Comparison of ENCODE assay signal across 21 cellular contexts in genomic region chr1:214303538-214303937, GRCh38. TPM values are rescaled to one million over a fixed set of nuclear protein-coding genes. Genes with fewer than 3 reads are reported as not detected.
DNase-seq lines count a peak whose midpoint lies in the region; ATAC-seq and TF ChIP-seq lines count a peak whose summit lies in the region.
"Had no signal": no experiment of that assay in that cellular context is flagged by ENCODE, and none has a peak within 500 bp of the region (broad histone marks: within the 10 kb centered on the region; RNA-seq: fewer than 3 reads in every experiment).

No MANE protein-coding gene starts in this region.

- peaks cover 5% of the 10 kb centered on the region for H3K9me3 Mint-ChIP-seq in WTC11
- H3K9me3 Mint-ChIP-seq: central memory CD8-positive, alpha-beta T cell; stimulated activated effector memory CD8-positive, alpha-beta T cell treated with anti-CD3 and anti-CD28 coated beads, Interleukin-12 subunit alpha, Interleukin-12 subunit beta, amount 100 ng/mL, for 72 hours had no signal

- TF ChIP-seq POLR2A in sigmoid colon (IDR thresholded peaks at IDR 0.05) = no peak

- peak; percentile 63 for DNase-seq in GM23248
- peak in 36 of 61 donors; percentile 5 to 78 (median 33) for DNase-seq in caudate nucleus (lab: John Stamatoyannopoulos, UW)
- DNase-seq in right atrium auricular region (ENCODE audit: low spot score) = peak; percentile 51
- DNase-seq in sigmoid colon = no peak
- no peak for DNase-seq in NCI-H524 (lab: John Stamatoyannopoulos, UW)
- no peak for DNase-seq in activated CD4-positive, alpha-beta T cell treated with anti-CD3 and anti-CD28 coated beads for 4 hours
- DNase-seq in NCI-H526 treated with DMSO at 0.1 percent for 48 hours (lab: John Stamatoyannopoulos, UW) = no peak
- no peak for DNase-seq in WTC11 (ENCODE audit: low spot score)
- DNase-seq: activated CD8-positive, alpha-beta memory T cell treated with anti-CD3 and anti-CD28 coated beads, Interleukin-2, amount 50 U/mL, for 48 hours; activated effector memory CD4-positive, alpha-beta T cell treated with anti-CD3 and anti-CD28 coated beads, Interleukin-2, amount 50 U/mL, for 16 hours; Calu3; effector CD8-positive, alpha-beta T cell; NCI-H1092 treated with DMSO at 0.1 percent for 48 hours; NCI-H2107; NCI-H524 treated with DMSO at 0.1 percent for 48 hours; SHP77; T-helper 1 cell had no signal

- TF ChIP-seq EP300 in sigmoid colon (IDR thresholded peaks at IDR 0.05) = no peak

- peaks cover 8% of the 10 kb centered on the region; the same call in 1 of the 2 replicates for H3K79me2 ChIP-seq in GM23248 (ENCODE audit: insufficient read depth)

- peak overlapping the region; percentile 3 for H3K4me2 ChIP-seq in GM23248 (ENCODE audit: unreplicated experiment)

- no peaks in the 10 kb centered on the region for H3F3A ChIP-seq in GM23248 (ENCODE audit: insufficient read depth)

- no peak overlapping the region for H2AFZ ChIP-seq in GM23248

- 0 out of 2 replicates have a peak overlapping the region, but pooled peaks have one; percentile 1 for H3K9ac ChIP-seq in GM23248

- intact Hi-C loops in sigmoid colon (cut with DNase I) = no loop called here

- H3K27me3 ChIP-seq in GM23248 (replicated peaks; ENCODE audit: insufficient read depth) = no peaks in the 10 kb centered on the region
- no peaks in the 10 kb centered on the region for H3K27me3 ChIP-seq in right atrium auricular region
- no peaks in the 10 kb centered on the region for H3K27me3 ChIP-seq in sigmoid colon
- H3K27me3 ChIP-seq: tibial nerve had no signal

- no peaks in the 10 kb centered on the region for H3K9me2 ChIP-seq in GM23248 (ENCODE audit: insufficient read depth)

- TF ChIP-seq CTCF in right atrium auricular region (IDR thresholded peaks at IDR 0.05) = no peak
- TF ChIP-seq CTCF in sigmoid colon (IDR thresholded peaks at IDR 0.05) = no peak
- TF ChIP-seq CTCF in WTC11 (IDR thresholded peaks at IDR 0.05) = no peak

- H3K36me3 Mint-ChIP-seq in WTC11 = peaks cover 5% of the 10 kb centered on the region; the same call in 1 of the 2 replicates
- H3K36me3 Mint-ChIP-seq: stimulated activated effector memory CD8-positive, alpha-beta T cell treated with anti-CD3 and anti-CD28 coated beads, Interleukin-12 subunit alpha, Interleukin-12 subunit beta, amount 100 ng/mL, for 72 hours had no signal

- H3K27ac ChIP-seq in GM23248 (peak overlapping the region; percentile 13; the same call in 1 of the 2 replicates), caudate nucleus (ENCODE audit: low read depth, low read length) (no peak overlapping the region), right atrium auricular region (no peak overlapping the region), sigmoid colon (no peak overlapping the region)
- H3K27ac ChIP-seq: tibial nerve had no signal

- CTCF ChIA-PET in WTC11 (lab: Charles Lee) = interaction anchor here (1.1 to 1.7 kb wide), 2 partner anchors 14 to 29 kb away, joined by 4 read pairs; no protein-coding TSS in a partner anchor

- H3K27ac Mint-ChIP-seq in WTC11 = no peak overlapping the region
- H3K27ac Mint-ChIP-seq: stimulated activated effector memory CD8-positive, alpha-beta T cell treated with anti-CD3 and anti-CD28 coated beads, Interleukin-12 subunit alpha, Interleukin-12 subunit beta, amount 100 ng/mL, for 72 hours had no signal

- H3K4me3 ChIP-seq in GM23248 = peak overlapping the region; percentile 10; the same call in 1 of the 2 replicates
- H3K4me3 ChIP-seq in right atrium auricular region = no peak overlapping the region
- H3K4me3 ChIP-seq in sigmoid colon = peak overlapping the region in 3 of 4 donors; percentile 17 to 35 (median 31)
- H3K4me3 ChIP-seq: tibial nerve had no signal

- H3K27me3 Mint-ChIP-seq in WTC11 (ENCODE audit: low read depth) = peaks cover 6% of the 10 kb centered on the region
- H3K27me3 Mint-ChIP-seq: central memory CD8-positive, alpha-beta T cell had no signal

- H3K4me1 ChIP-seq in GM23248 (ENCODE audit: insufficient read depth) (peaks cover 12% of the 10 kb centered on the region), right atrium auricular region (no peaks in the 10 kb centered on the region), sigmoid colon (peaks cover 0 to 11% (median 8%) of the 10 kb centered on the region in 4 donors)

- H4K20me1 ChIP-seq in GM23248 (ENCODE audit: insufficient read depth) = no peaks in the 10 kb centered on the region

- peaks cover 22% of the 10 kb centered on the region for H3K4me1 Mint-ChIP-seq in WTC11

- H3K9me3 ChIP-seq in GM23248 (ENCODE audit: low read depth) (no peaks in the 10 kb centered on the region), right atrium auricular region (no peaks in the 10 kb centered on the region), sigmoid colon (no peaks in the 10 kb centered on the region)
- H3K9me3 ChIP-seq: tibial nerve had no signal

- 31 to 44% methylated on average over 18 of the region's 18 CpGs for WGBS in GM23248 (ENCODE audit: low coverage in 1 of 2, low lambda C conversion rate in 2 of 2, missing lambda C conversion rate in 2 of 2), 2 experiments
- WGBS in sigmoid colon, 2 donors = 83 to 90% methylated on average over 18 of the region's 18 CpGs

- in situ Hi-C loops in GM23248 (cut with MboI) = no loop called here

- H3K36me3 ChIP-seq in GM23248 (ENCODE audit: low read depth) (no peaks in the 10 kb centered on the region), right atrium auricular region (no peaks in the 10 kb centered on the region), sigmoid colon (no peaks in the 10 kb centered on the region)
- H3K36me3 ChIP-seq: tibial nerve had no signal

- no peak for ATAC-seq in WTC11
- ATAC-seq: stimulated activated effector memory CD8-positive, alpha-beta T cell treated with anti-CD3 and anti-CD28 coated beads, Interleukin-12 subunit alpha, Interleukin-12 subunit beta, amount 100 ng/mL, for 72 hours had no signal

- H3K4me3 Mint-ChIP-seq in WTC11 = no peak overlapping the region
- H3K4me3 Mint-ChIP-seq: central memory CD8-positive, alpha-beta T cell; neural crest cell; stimulated activated effector memory CD8-positive, alpha-beta T cell treated with anti-CD3 and anti-CD28 coated beads, Interleukin-12 subunit alpha, Interleukin-12 subunit beta, amount 100 ng/mL, for 72 hours had no signal

- POLR2A ChIA-PET in WTC11 (lab: Charles Lee) = interaction anchor here (0.6 kb wide), 1 partner anchor 263 kb away, joined by 3 read pairs; no protein-coding TSS in a partner anchor

TF ChIP-seq in WTC11, 78 proteins besides CTCF, POLR2A, EP300 and RAD21:
- TF ChIP-seq, protein P1, sequence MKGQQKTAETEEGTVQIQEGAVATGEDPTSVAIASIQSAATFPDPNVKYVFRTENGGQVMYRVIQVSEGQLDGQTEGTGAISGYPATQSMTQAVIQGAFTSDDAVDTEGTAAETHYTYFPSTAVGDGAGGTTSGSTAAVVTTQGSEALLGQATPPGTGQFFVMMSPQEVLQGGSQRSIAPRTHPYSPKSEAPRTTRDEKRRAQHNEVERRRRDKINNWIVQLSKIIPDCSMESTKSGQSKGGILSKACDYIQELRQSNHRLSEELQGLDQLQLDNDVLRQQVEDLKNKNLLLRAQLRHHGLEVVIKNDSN (CRISPR knock-in tag; IDR thresholded peaks at IDR 0.05) = no peak
- TF ChIP-seq CREB1 (CRISPR knock-in tag; IDR thresholded peaks at IDR 0.05) (no peak), TEAD1 (CRISPR knock-in tag; IDR thresholded peaks at IDR 0.05) (no peak), MYBL2 (CRISPR knock-in tag; IDR thresholded peaks at IDR 0.05) (no peak)

RNA-seq across cellular contexts. Expression of gene SMYD2, which starts 22.6 kb away (rescaled TPM):
- total RNA-seq in GM23248 (2014; rRNA removed; shearing (Covaris generic)) = 34.9 and 49.3 TPM in 2 replicates
- polyA plus RNA-seq in GM23248 (2016; fragmentation: Nextera tagmentation; extraction: Ambion mirVana) (48.1 and 52.1 TPM in 2 replicates), sigmoid colon (10 to 100 TPM; 14.3 to 23.4 (median 16.7) TPM)
- total RNA-seq in right atrium auricular region (10 to 100 TPM in 1 of 2 donors, 1 to 10 TPM in 1; 6.2 to 89.5 TPM), sigmoid colon (10 to 100 TPM; 12.5 to 19.9 (median 15.9) TPM), WTC11 (2021) (6.3 to 6.8 TPM (median 6.4 TPM) in 3 replicates)

Comparison
In these comparisons a context has a peak if more than half of its experiments do, and no peak if none do; other contexts are left out.
1. DNase-seq: peak in GM23248 (single experiment), caudate nucleus (36 of 61) and right atrium auricular region (single experiment); none in sigmoid colon (single experiment), NCI-H524 (0 of 2), activated CD4-positive, alpha-beta T cell treated with anti-CD3 and anti-CD28 coated beads for 4 hours (0 of 2), NCI-H526 treated with DMSO at 0.1 percent for 48 hours (single experiment) and WTC11 (single experiment).
2. H3K4me3 ChIP-seq: peak in GM23248 (single experiment) and sigmoid colon (3 of 4); none in right atrium auricular region (0 of 2).